ENCODE assay signal across 23 cellular contexts in the genomic region with DNA sequence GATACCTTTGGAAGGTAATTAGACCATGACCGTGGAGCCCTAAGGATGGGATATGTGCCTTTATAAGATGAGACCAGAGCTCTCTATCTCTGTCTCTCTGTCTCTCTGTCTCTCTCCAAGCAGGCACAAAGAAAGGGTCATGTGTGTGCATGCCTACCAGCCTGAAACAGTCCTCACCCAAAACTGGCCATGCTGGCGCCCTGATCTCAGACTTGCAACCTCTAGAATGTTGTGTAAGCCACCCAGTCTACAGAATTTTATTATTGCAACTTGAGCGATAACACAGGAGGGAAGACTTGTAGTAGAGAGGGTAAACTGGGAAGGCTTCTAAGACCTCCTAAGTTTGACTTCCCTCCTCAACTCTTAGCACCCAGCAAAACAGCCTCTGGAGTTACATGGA.
A peak's percentile ranks its signal among the peaks of the same experiment; 100 is the strongest.
DNase-seq lines count a peak whose midpoint lies in the region; ATAC-seq and TF ChIP-seq lines count a peak whose summit lies in the region.
"Had no signal": no experiment of that assay in that cellular context is flagged by ENCODE, and none has a peak within 500 bp of the region (broad histone marks: within the 10 kb centered on the region; RNA-seq: fewer than 3 reads in every experiment).

No MANE protein-coding gene starts in this region.

- H4K8ac ChIP-seq in trophoblast cell (ENCODE audit: low read depth, low read length) = no peak overlapping the region

- H3K4ac ChIP-seq in trophoblast cell (ENCODE audit: low read depth, low read length) = no peak overlapping the region

- no peak overlapping the region for H3K14ac ChIP-seq in trophoblast cell (ENCODE audit: low read length)

- H3K79me1 ChIP-seq in trophoblast cell (ENCODE audit: low read length) = no peaks in the 10 kb centered on the region

- ATAC-seq in left ventricle myocardium superior (no peak), memory B cell (ENCODE audit: low read depth) (no peak), right lobe of liver (no peak)
- ATAC-seq: A549, GM12878 had no signal

- TF ChIP-seq CTCF in cardiac muscle cell (IDR thresholded peaks at IDR 0.05; ENCODE audit: low read depth, low read length) (no peak), right lobe of liver (IDR thresholded peaks at IDR 0.05) (no peak)

- H2BK5ac ChIP-seq in trophoblast cell (ENCODE audit: low read depth, low read length, poor library complexity) = no peak overlapping the region

- no peak overlapping the region for H3K4me3 Mint-ChIP-seq in memory B cell
- H3K4me3 Mint-ChIP-seq in activated T-cell treated with anti-CD3 and anti-CD28 coated beads, Interleukin-2, amount 50 U/mL, for 24 hours = no peak overlapping the region
- H3K4me3 Mint-ChIP-seq: B cell; CD4-positive, alpha-beta T cell; CD8-positive, alpha-beta memory T cell had no signal

- H2BK120ac ChIP-seq in trophoblast cell (ENCODE audit: insufficient read depth, low read length, poor library complexity) = no peak overlapping the region

- no peaks in the 10 kb centered on the region for H3K9me3 ChIP-seq in cardiac muscle cell (ENCODE audit: low read depth)
- no peaks in the 10 kb centered on the region for H3K9me3 ChIP-seq in trophoblast cell (ENCODE audit: insufficient read depth, low read depth, low read length)
- H3K9me3 ChIP-seq in right lobe of liver = no peaks in the 10 kb centered on the region

- no peak overlapping the region for H2AFZ ChIP-seq in trophoblast cell (ENCODE audit: insufficient read depth, low read length, poor library complexity)

- no CpG with 5 or more reads among the region's 3 CpGs for WGBS in trophoblast cell (ENCODE audit: extremely low coverage, insufficient coverage, insufficient read length)
- WGBS in right lobe of liver (ENCODE audit: insufficient coverage, low coverage, low lambda C conversion rate, missing lambda C conversion rate) = 90% methylated on average over 3 of the region's 3 CpGs

- TF ChIP-seq POLR2A in right lobe of liver (IDR thresholded peaks at IDR 0.05) = no peak

- no peak overlapping the region for H2AK5ac ChIP-seq in trophoblast cell (ENCODE audit: low read length)

- H3K36me3 ChIP-seq in cardiac muscle cell (no peaks in the 10 kb centered on the region), trophoblast cell (ENCODE audit: control insufficient read depth in 1 of 2, insufficient read depth in 2 of 2, low read length in 2 of 2) (no peaks in the 10 kb centered on the region), right lobe of liver (no peaks in the 10 kb centered on the region)
- H3K36me3 ChIP-seq: BLaER1 treated with 17β-estradiol and CSF1 and Interleukin-3, amounts not matched to agents 10 nM and 100 nM had no signal

- peaks cover 2% of the 10 kb centered on the region for H3K36me3 Mint-ChIP-seq in memory B cell
- no peaks in the 10 kb centered on the region for H3K36me3 Mint-ChIP-seq in activated T-cell treated with anti-CD3 and anti-CD28 coated beads, Interleukin-2, amount 50 U/mL, for 24 hours (ENCODE audit: low read depth)
- H3K36me3 Mint-ChIP-seq: CD8-positive, alpha-beta memory T cell had no signal

- no peaks in the 10 kb centered on the region for H3K27me3 ChIP-seq in cardiac muscle cell
- no peaks in the 10 kb centered on the region for H3K27me3 ChIP-seq in trophoblast cell (ENCODE audit: insufficient read depth, low read length)
- H3K27me3 ChIP-seq in right lobe of liver = no peaks in the 10 kb centered on the region
- H3K27me3 ChIP-seq: BLaER1 treated with 17β-estradiol and CSF1 and Interleukin-3, amounts not matched to agents 10 nM and 100 nM had no signal

- H3K4me3 ChIP-seq in cardiac muscle cell (no peak overlapping the region), trophoblast cell (ENCODE audit: low read depth, low read length) (no peak overlapping the region), right lobe of liver (no peak overlapping the region)
- H3K4me3 ChIP-seq: A549; BLaER1 treated with 17β-estradiol and CSF1 and Interleukin-3, amounts not matched to agents 10 nM and 100 nM; GM12878 had no signal

- peaks cover 19% of the 10 kb centered on the region for H3K4me1 ChIP-seq in cardiac muscle cell (ENCODE audit: low read depth)
- no peaks in the 10 kb centered on the region for H3K4me1 ChIP-seq in trophoblast cell (ENCODE audit: control insufficient read depth in 1 of 2, insufficient read depth in 2 of 2, low read length in 2 of 2)
- no peaks in the 10 kb centered on the region for H3K4me1 ChIP-seq in right lobe of liver

- H4K91ac ChIP-seq in trophoblast cell (ENCODE audit: low read depth, low read length) = no peak overlapping the region

- H3K23ac ChIP-seq in trophoblast cell (ENCODE audit: low read length) = no peak overlapping the region

- DNase-seq in cardiac muscle cell (ENCODE audit: low read depth in 1 of 2, low spot score in 1 of 2) = no peak
- DNase-seq in left ventricle myocardium superior = no peak
- no peak for DNase-seq in memory B cell (ENCODE audit: low spot score in 2 of 2)
- peak; percentile 92 to 99 for DNase-seq in trophoblast cell
- DNase-seq in right lobe of liver = no peak
- DNase-seq in activated T-cell treated with anti-CD3 and anti-CD28 coated beads, Interleukin-2, amount 50 U/mL, for 24 hours = no peak
- DNase-seq: AML-193; CD4-positive, alpha-beta T cell; CD8-positive, alpha-beta memory T cell; COR-L47; DMS 273 treated with DMSO at 0.1 percent for 48 hours; DMS153; DMS53; DMS79; DND-41; EL; GDM1 had no signal

- intact Hi-C loops in left ventricle myocardium superior (cut with micrococcal nuclease) (no loop called here), right lobe of liver (cut with DNase I) (no loop called here)

- H4K12ac ChIP-seq in trophoblast cell (ENCODE audit: low read depth, low read length) = no peak overlapping the region

- no peak overlapping the region for H2BK12ac ChIP-seq in trophoblast cell (ENCODE audit: low read length)

- no peak overlapping the region for H3K4me2 ChIP-seq in trophoblast cell (ENCODE audit: low read length)
- H3K4me2 ChIP-seq: A549; BLaER1 treated with 17β-estradiol and CSF1 and Interleukin-3, amounts not matched to agents 10 nM and 100 nM had no signal

- no peak overlapping the region for H3K9ac ChIP-seq in trophoblast cell (ENCODE audit: low read length)
- H3K9ac ChIP-seq: BLaER1 treated with 17β-estradiol and CSF1 and Interleukin-3, amounts not matched to agents 10 nM and 100 nM had no signal

- H3K9me3 Mint-ChIP-seq in memory B cell = no peaks in the 10 kb centered on the region
- no peaks in the 10 kb centered on the region for H3K9me3 Mint-ChIP-seq in activated T-cell treated with anti-CD3 and anti-CD28 coated beads, Interleukin-2, amount 50 U/mL, for 24 hours
- H3K9me3 Mint-ChIP-seq: CD4-positive, alpha-beta T cell; CD8-positive, alpha-beta memory T cell had no signal

- no peak overlapping the region for H3K18ac ChIP-seq in trophoblast cell (ENCODE audit: low read length)

- H3K79me2 ChIP-seq in trophoblast cell (ENCODE audit: control insufficient read depth, insufficient read depth, low read length, poor library complexity) = no peaks in the 10 kb centered on the region

- H3K4me1 Mint-ChIP-seq in memory B cell = peaks cover 2% of the 10 kb centered on the region
- no peaks in the 10 kb centered on the region for H3K4me1 Mint-ChIP-seq in activated T-cell treated with anti-CD3 and anti-CD28 coated beads, Interleukin-2, amount 50 U/mL, for 24 hours (ENCODE audit: low read depth)
- H3K4me1 Mint-ChIP-seq: B cell; CD8-positive, alpha-beta memory T cell had no signal

- peak overlapping the region; percentile 28 for H3K27ac Mint-ChIP-seq in memory B cell
- H3K27ac Mint-ChIP-seq in activated T-cell treated with anti-CD3 and anti-CD28 coated beads, Interleukin-2, amount 50 U/mL, for 24 hours = no peak overlapping the region
- H3K27ac Mint-ChIP-seq: B cell; CD4-positive, alpha-beta T cell had no signal

- H3K27me3 Mint-ChIP-seq in memory B cell = no peaks in the 10 kb centered on the region
- H3K27me3 Mint-ChIP-seq in activated T-cell treated with anti-CD3 and anti-CD28 coated beads, Interleukin-2, amount 50 U/mL, for 24 hours = no peaks in the 10 kb centered on the region
- H3K27me3 Mint-ChIP-seq: B cell; CD4-positive, alpha-beta T cell had no signal

- peak overlapping the region; percentile 94 for H3K27ac ChIP-seq in cardiac muscle cell
- no peak overlapping the region for H3K27ac ChIP-seq in trophoblast cell (ENCODE audit: low read depth, low read length)
- no peak overlapping the region for H3K27ac ChIP-seq in right lobe of liver
- H3K27ac ChIP-seq: 22Rv1; A549; BLaER1 treated with 17β-estradiol and CSF1 and Interleukin-3, amounts not matched to agents 10 nM and 100 nM; C4-2B had no signal

Comparison
In these comparisons a context has a peak if more than half of its experiments do, and no peak if none do; other contexts are left out.
1. DNase-seq: peak in trophoblast cell (2 of 2); none in cardiac muscle cell (0 of 2), left ventricle myocardium superior (single experiment), memory B cell (0 of 2), right lobe of liver (0 of 3) and activated T-cell treated with anti-CD3 and anti-CD28 coated beads, Interleukin-2, amount 50 U/mL, for 24 hours (single experiment).